Comparison of ENCODE assay signal across 1 cellular context in genomic region chr1:83593073-83593472, GRCh38.
TF ChIP-seq lines count a peak whose summit lies in the region.

No MANE protein-coding gene starts in this region.

TF ChIP-seq in HEK293T, 16 proteins besides CTCF, POLR2A, EP300 and RAD21 (continued from another document):
- TF ChIP-seq LEF1 (IDR thresholded peaks at IDR 0.05; ENCODE audit: borderline replicate concordance) (no peak), ARNT (IDR thresholded peaks at IDR 0.05) (no peak), SUZ12 (IDR thresholded peaks at IDR 0.05) (no peak), NFRKB (IDR thresholded peaks at IDR 0.05) (no peak), ELF4 (IDR thresholded peaks at IDR 0.05) (no peak), FOXA1 (IDR thresholded peaks at IDR 0.05) (no peak), SP1 (IDR thresholded peaks at IDR 0.05) (no peak), HDGF (IDR thresholded peaks at IDR 0.05; ENCODE audit: borderline replicate concordance) (no peak), CTBP1 (IDR thresholded peaks at IDR 0.05; ENCODE audit: borderline replicate concordance) (no peak), FOXM1 (IDR thresholded peaks at IDR 0.05; ENCODE audit: borderline replicate concordance) (no peak)
- TF ChIP-seq, protein P1, sequence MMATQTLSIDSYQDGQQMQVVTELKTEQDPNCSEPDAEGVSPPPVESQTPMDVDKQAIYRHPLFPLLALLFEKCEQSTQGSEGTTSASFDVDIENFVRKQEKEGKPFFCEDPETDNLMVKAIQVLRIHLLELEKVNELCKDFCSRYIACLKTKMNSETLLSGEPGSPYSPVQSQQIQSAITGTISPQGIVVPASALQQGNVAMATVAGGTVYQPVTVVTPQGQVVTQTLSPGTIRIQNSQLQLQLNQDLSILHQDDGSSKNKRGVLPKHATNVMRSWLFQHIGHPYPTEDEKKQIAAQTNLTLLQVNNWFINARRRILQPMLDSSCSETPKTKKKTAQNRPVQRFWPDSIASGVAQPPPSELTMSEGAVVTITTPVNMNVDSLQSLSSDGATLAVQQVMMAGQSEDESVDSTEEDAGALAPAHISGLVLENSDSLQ (IDR thresholded peaks at IDR 0.05) = no peak
